In the genomic region with DNA sequence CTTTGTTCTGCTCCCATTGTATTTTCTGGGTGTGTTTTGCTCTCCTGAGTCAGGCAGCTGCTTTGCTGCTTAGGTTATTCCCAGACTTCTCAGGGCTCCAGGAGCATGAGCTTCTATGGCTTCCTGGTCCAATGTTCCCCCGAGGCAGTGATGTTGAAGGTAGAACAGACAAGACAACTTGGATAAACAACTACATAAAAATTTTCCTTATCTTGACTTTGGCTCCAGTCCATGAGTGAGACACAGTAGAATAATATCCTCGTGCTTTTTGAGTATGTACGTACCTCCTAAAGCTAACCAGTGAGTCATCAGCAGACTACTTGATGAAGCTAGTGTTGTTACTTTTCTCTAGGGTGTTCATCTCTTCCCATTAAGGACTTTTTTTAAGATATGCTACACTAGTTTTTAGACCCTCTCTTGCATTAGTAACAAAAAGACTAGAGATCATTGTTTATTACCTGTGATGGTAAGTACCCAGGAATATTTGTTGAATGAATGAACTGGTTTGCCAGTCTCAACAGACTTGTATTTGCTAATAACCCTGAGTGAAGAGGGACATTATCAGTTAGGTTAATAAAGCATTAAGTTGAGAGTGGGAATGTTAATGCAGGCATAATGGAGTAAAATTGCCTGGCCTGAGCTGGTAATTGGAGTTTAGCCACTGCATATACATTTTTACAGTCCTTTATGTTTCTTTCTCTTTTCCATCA, we compare ENCODE assay signal across 8 cellular contexts.
DNase-seq lines count a peak whose midpoint lies in the region; ATAC-seq, FAIRE-seq and TF ChIP-seq lines count a peak whose summit lies in the region.

No MANE protein-coding gene starts in this region.

- H3K27me3 ChIP-seq in bronchial epithelial cell (ENCODE audit: control insufficient read depth, insufficient read depth, low read length): no peaks in the 10 kb centered on the region

- no peaks in the 10 kb centered on the region for H3K36me3 ChIP-seq in bronchial epithelial cell (ENCODE audit: control insufficient read depth, insufficient read depth, low read length)

- DNase-seq in COLO829 (ENCODE audit: low spot score) (peak; percentile 88), NCI-H1436 treated with DMSO at 0.1 percent for 48 hours (lab: John Stamatoyannopoulos, UW) (peak; percentile 88), bronchial epithelial cell (ENCODE audit: low read depth) (peak; percentile 100), myocyte (ENCODE audit: low read depth) (peak; percentile 28), erythroblast (lab: John Stamatoyannopoulos, UW) (no peak), activated gamma-delta T cell treated with Interleukin-2 at 50 U/mL for 16 hours (no peak)
- DNase-seq in stimulated activated CD4-positive, alpha-beta T cell treated with anti-CD3 and anti-CD28 coated beads, Interleukin-4, amount 100 ng/mL, for 4 hours: no peak

- no peak for TF ChIP-seq CTCF in bronchial epithelial cell (IDR thresholded peaks at IDR 0.05; ENCODE audit: insufficient read depth, low read length, severe bottlenecking)

- FAIRE-seq in bronchial epithelial cell (lab: Jason Lieb, UNC): peak; percentile 40

- H3K4me3 ChIP-seq in bronchial epithelial cell (ENCODE audit: low read depth, low read length): peak overlapping the region; percentile 5

- no peak for TF ChIP-seq POLR2A in erythroblast (IDR thresholded peaks at IDR 0.05; ENCODE audit: low read length)

- no peak for ATAC-seq in HG03196 (IDR thresholded peaks at IDR 0.05; ENCODE audit: unreplicated experiment)

Comparison
In these comparisons a context has a peak if more than half of its experiments do, and no peak if none do; other contexts are left out.
1. DNase-seq: peak in COLO829 (single experiment), NCI-H1436 treated with DMSO at 0.1 percent for 48 hours (single experiment), bronchial epithelial cell (single experiment) and myocyte (single experiment); none in erythroblast (0 of 2), stimulated activated CD4-positive, alpha-beta T cell treated with anti-CD3 and anti-CD28 coated beads, Interleukin-4, amount 100 ng/mL, for 4 hours (0 of 2) and activated gamma-delta T cell treated with Interleukin-2 at 50 U/mL for 16 hours (single experiment).